Comparison of ENCODE assay signal across 1 cellular context in genomic region chr12:84128117-84128991, GRCh38.
TF ChIP-seq lines count a peak whose summit lies in the region.

No MANE protein-coding gene starts in this region.

TF ChIP-seq in GM23338, 12 proteins besides CTCF, POLR2A, EP300 and RAD21 (continued from another document):
- TF ChIP-seq ZNF462 (CRISPR knock-in tag; IDR thresholded peaks at IDR 0.05) (no peak), EZH2 (IDR thresholded peaks at IDR 0.05; ENCODE audit: low read depth, unreplicated experiment) (no peak), JUNB (IDR thresholded peaks at IDR 0.05; ENCODE audit: unreplicated experiment) (no peak), NANOG (IDR thresholded peaks at IDR 0.05; ENCODE audit: borderline replicate concordance) (no peak), STAT1 (IDR thresholded peaks at IDR 0.05; ENCODE audit: unreplicated experiment) (no peak), CREB1 (CRISPR knock-in tag; IDR thresholded peaks at IDR 0.05; ENCODE audit: low read depth) (no peak), ZNF114 (CRISPR knock-in tag; IDR thresholded peaks at IDR 0.05) (no peak), ETS1 (IDR thresholded peaks at IDR 0.05) (no peak), ZNF331 (CRISPR knock-in tag; IDR thresholded peaks at IDR 0.05; ENCODE audit: low read depth) (no peak), EZH2phosphoT487 (IDR thresholded peaks at IDR 0.05; ENCODE audit: unreplicated experiment) (no peak), POLR2AphosphoS5 (IDR thresholded peaks at IDR 0.05; ENCODE audit: low read depth) (no peak)
